In genomic region chr4:108172780-108173598, GRCh38 we compare ENCODE assay signal across 8 cellular contexts. TPM values are rescaled to one million over a fixed set of nuclear protein-coding genes. Genes with fewer than 3 reads are reported as not detected.
DNase-seq lines count a peak whose midpoint lies in the region; ATAC-seq and TF ChIP-seq lines count a peak whose summit lies in the region.

No MANE protein-coding gene starts in this region.

- ATAC-seq in HG02885 (IDR thresholded peaks at IDR 0.05; ENCODE audit: poor library complexity, unreplicated experiment), result peak; percentile 60
- ATAC-seq in activated T-cell treated with anti-CD3 and anti-CD28 coated beads, Interleukin-2, amount 50 U/mL, for 72 hours (replicated peaks in 1 of 2), result peak; percentile 54 to 56
- ATAC-seq in upper lobe of left lung (ENCODE audit: low FRiP score in 2 of 2), result peak; percentile 60 to 83

- H3K36me3 Mint-ChIP-seq in activated T-cell treated with anti-CD3 and anti-CD28 coated beads, Interleukin-2, amount 50 U/mL, for 72 hours (ENCODE audit: insufficient read depth in 2 of 2), result peaks cover 4 to 11% of the 10 kb centered on the region in 2 donors

- peak overlapping the region; percentile 87 for H2AFZ ChIP-seq in neuron (ENCODE audit: low read depth, low read length)

- H3K9me3 Mint-ChIP-seq in activated T-cell treated with anti-CD3 and anti-CD28 coated beads, Interleukin-2, amount 50 U/mL, for 72 hours, result no peaks in the 10 kb centered on the region

- peak; percentile 78 for DNase-seq in GM13977 (ENCODE audit: low spot score)
- DNase-seq in NCI-H526 treated with DMSO at 0.1 percent for 48 hours (lab: John Stamatoyannopoulos, UW), result peak; percentile 27
- DNase-seq in activated T-cell treated with anti-CD3 and anti-CD28 coated beads, Interleukin-2, amount 50 U/mL, for 72 hours, result peak; percentile 73 to 78
- peak; percentile 18 for DNase-seq in fibroblast of the aortic adventitia (ENCODE audit: low read depth)
- DNase-seq in upper lobe of left lung, result peak in 1 of 2 donors; percentile 92
- no peak for DNase-seq in superior temporal gyrus (ENCODE audit: extremely low spot score)

- H3K4me3 ChIP-seq in fibroblast of the aortic adventitia (ENCODE audit: low read depth, low read length), result peak overlapping the region; percentile 62
- peak overlapping the region; percentile 61 for H3K4me3 ChIP-seq in neuron (ENCODE audit: low read length)
- peak overlapping the region; percentile 56 to 67 (median 62) for H3K4me3 ChIP-seq in upper lobe of left lung

- WGBS in upper lobe of left lung, 2 donors, result 1% methylated on average over 18 to 58 of the region's 73 CpGs

- TF ChIP-seq POLR2A in upper lobe of left lung (IDR thresholded peaks at IDR 0.05), result peak in 1 of 4 donors; percentile 14

- no peaks in the 10 kb centered on the region for H3K9me3 ChIP-seq in neuron (ENCODE audit: low read length)
- H3K9me3 ChIP-seq in upper lobe of left lung, result no peaks in the 10 kb centered on the region

- H3K27ac Mint-ChIP-seq in activated T-cell treated with anti-CD3 and anti-CD28 coated beads, Interleukin-2, amount 50 U/mL, for 72 hours, result peak overlapping the region; percentile 94

- H3K27me3 Mint-ChIP-seq in activated T-cell treated with anti-CD3 and anti-CD28 coated beads, Interleukin-2, amount 50 U/mL, for 72 hours (ENCODE audit: low read depth), result peaks cover 8% of the 10 kb centered on the region

- no peak for TF ChIP-seq CTCF in GM13977 (IDR thresholded peaks at IDR 0.05; ENCODE audit: extremely low read depth, insufficient read depth, missing control alignments)
- TF ChIP-seq CTCF in fibroblast of the aortic adventitia (IDR thresholded peaks at IDR 0.05; ENCODE audit: insufficient read depth, low read length), result no peak
- peak in 1 of 6 experiments; percentile 6 for TF ChIP-seq CTCF in upper lobe of left lung (IDR thresholded peaks at IDR 0.05)

- peaks cover 59% of the 10 kb centered on the region for H3K4me1 Mint-ChIP-seq in activated T-cell treated with anti-CD3 and anti-CD28 coated beads, Interleukin-2, amount 50 U/mL, for 72 hours (ENCODE audit: low read depth)

- peaks cover 34% of the 10 kb centered on the region for H3K27me3 ChIP-seq in neuron (ENCODE audit: insufficient read depth, low read length)
- peaks cover 0 to 32% (median 14%) of the 10 kb centered on the region in 4 donors for H3K27me3 ChIP-seq in upper lobe of left lung

- H3K4me3 Mint-ChIP-seq in activated T-cell treated with anti-CD3 and anti-CD28 coated beads, Interleukin-2, amount 50 U/mL, for 72 hours, result peak overlapping the region; percentile 100

- no peaks in the 10 kb centered on the region for H3K36me3 ChIP-seq in neuron (ENCODE audit: insufficient read depth, low read length)
- H3K36me3 ChIP-seq in upper lobe of left lung, result no peaks in the 10 kb centered on the region

- TF ChIP-seq EP300 in upper lobe of left lung (IDR thresholded peaks at IDR 0.05), result no peak

- H3K4me1 ChIP-seq in neuron (ENCODE audit: insufficient read depth, low read length), result peaks cover 15% of the 10 kb centered on the region
- peaks cover 20 to 42% (median 35%) of the 10 kb centered on the region in 4 donors for H3K4me1 ChIP-seq in upper lobe of left lung

- in situ Hi-C loops in GM13977 (cut with MboI; ENCODE audit: low pct_unique_long_range_greater_than_20kb, low sequenced_read_pairs, unreplicated experiment), result no loop called here

- H3K27ac ChIP-seq in upper lobe of left lung, result peak overlapping the region; percentile 69 to 83 (median 72)

RNA-seq across cellular contexts. Expression of gene LEF1, which starts 4.3 kb away (rescaled TPM):
- 100 to 1,000 TPM; 130 to 175 TPM for total RNA-seq in activated T-cell treated with anti-CD3 and anti-CD28 coated beads, Interleukin-2, amount 50 U/mL, for 72 hours
- 0.63 TPM in 1 of 2 replicates, not detected in the other for total RNA-seq in fibroblast of the aortic adventitia (ENCODE audit: low replicate concordance)
- total RNA-seq in upper lobe of left lung, result 1 to 10 TPM; 3.3 to 10.0 (median 5.6) TPM

Comparison
In these comparisons a context has a peak if more than half of its experiments do, and no peak if none do; other contexts are left out.
1. RNA of gene LEF1, which starts 4.3 kb away (total RNA-seq): 130 to 175 TPM in activated T-cell treated with anti-CD3 and anti-CD28 coated beads, Interleukin-2, amount 50 U/mL, for 72 hours; 3.3 to 10.0 TPM in upper lobe of left lung and 0.63 TPM in fibroblast of the aortic adventitia; every median in the first group is over 10 times any median in the second.
2. Peak in every context shown above with its lines, with median percentiles within 50 percentile points of each other: ATAC-seq and H3K4me3 ChIP-seq.